Comparison of ENCODE assay signal across 1 cellular context in genomic region chr19:4930664-4931063, GRCh38.
TF ChIP-seq lines count a peak whose summit lies in the region.

No MANE protein-coding gene starts in this region.

TF ChIP-seq in WTC11, 78 proteins besides CTCF, POLR2A, EP300 and RAD21:
- no peak for TF ChIP-seq ZNF532 (CRISPR knock-in tag; IDR thresholded peaks at IDR 0.05; ENCODE audit: borderline replicate concordance)
- no peak for TF ChIP-seq ATF1 (CRISPR knock-in tag; IDR thresholded peaks at IDR 0.05)
- TF ChIP-seq GRHL2 (CRISPR knock-in tag; IDR thresholded peaks at IDR 0.05; ENCODE audit: insufficient replicate concordance, severe bottlenecking), result no peak
- no peak for TF ChIP-seq ELF4 (CRISPR knock-in tag; IDR thresholded peaks at IDR 0.05; ENCODE audit: low read depth)
- TF ChIP-seq CBFB (CRISPR knock-in tag; IDR thresholded peaks at IDR 0.05; ENCODE audit: low read depth), result no peak
- no peak for TF ChIP-seq CDX4 (CRISPR knock-in tag; IDR thresholded peaks at IDR 0.05; ENCODE audit: borderline replicate concordance)
- TF ChIP-seq PRDM15 (CRISPR knock-in tag; IDR thresholded peaks at IDR 0.05), result no peak
- TF ChIP-seq ZNF317 (CRISPR knock-in tag; IDR thresholded peaks at IDR 0.05; ENCODE audit: borderline replicate concordance, low read depth), result no peak
- no peak for TF ChIP-seq OVOL2 (CRISPR knock-in tag; IDR thresholded peaks at IDR 0.05; ENCODE audit: borderline replicate concordance)
- TF ChIP-seq USF2 (CRISPR knock-in tag; IDR thresholded peaks at IDR 0.05), result no peak
TF ChIP-seq in WTC11: peak in this region for 0.
